In genomic region chr3:64152676-64153466, GRCh38 we compare ENCODE assay signal across 9 cellular contexts.
"Had no signal": no experiment of that assay in that cellular context is flagged by ENCODE, and none has a peak within 500 bp of the region (broad histone marks: within the 10 kb centered on the region; RNA-seq: fewer than 3 reads in every experiment).

No MANE protein-coding gene starts in this region.

- ATAC-seq: psoas muscle had no signal

- DNase-seq: activated CD4-positive, alpha-beta T cell treated with anti-CD3 and anti-CD28 coated beads for 4 hours; activated CD8-positive, alpha-beta memory T cell treated with anti-CD3 and anti-CD28 coated beads for 24 hours; erythroblast; psoas muscle; stimulated activated CD4-positive, alpha-beta T cell treated with anti-CD3 and anti-CD28 coated beads, Interleukin-2, amount 100 ng/mL, for 48 hours; stimulated activated naive CD4-positive, alpha-beta T cell treated with Interleukin-2 at 50 U/mL for 16 hours; T-helper 1 cell; WERI-Rb-1 had no signal

- H3K4me3 ChIP-seq: psoas muscle had no signal

- H3K9me3 ChIP-seq: psoas muscle had no signal

- H3K27ac ChIP-seq: psoas muscle, WERI-Rb-1 had no signal

- H3K27me3 ChIP-seq: brain microvascular endothelial cell had no signal
